19 cellular contexts compared by ENCODE assay signal in genomic region chr2:72222829-72223564, GRCh38.
DNase-seq lines count a peak whose midpoint lies in the region; ATAC-seq and TF ChIP-seq lines count a peak whose summit lies in the region.
"Had no signal": no experiment of that assay in that cellular context is flagged by ENCODE, and none has a peak within 500 bp of the region (broad histone marks: within the 10 kb centered on the region; RNA-seq: fewer than 3 reads in every experiment).

No MANE protein-coding gene starts in this region.

- no peak overlapping the region for H3K4me3 Mint-ChIP-seq in endothelial cell (ENCODE audit: unreplicated experiment)
- H3K4me3 Mint-ChIP-seq: activated naive CD8-positive, alpha-beta T cell; activated T-cell treated with anti-CD3 and anti-CD28 coated beads, Interleukin-2, amount 50 U/mL, for 24 hours; CD8-positive, alpha-beta memory T cell; central memory CD8-positive, alpha-beta T cell; memory B cell; stimulated activated naive CD8-positive, alpha-beta T cell treated with anti-CD3 and anti-CD28 coated beads, Interleukin-15, amount 100 ng/mL, for 72 hours had no signal

- peaks cover 14% of the 10 kb centered on the region for H3K4me1 Mint-ChIP-seq in endothelial cell (ENCODE audit: unreplicated experiment)
- H3K4me1 Mint-ChIP-seq: central memory CD8-positive, alpha-beta T cell; memory B cell; stimulated activated naive CD8-positive, alpha-beta T cell treated with anti-CD3 and anti-CD28 coated beads, Interleukin-15, amount 100 ng/mL, for 72 hours had no signal

- no peaks in the 10 kb centered on the region for H3K9me3 Mint-ChIP-seq in endothelial cell (ENCODE audit: unreplicated experiment)
- H3K9me3 Mint-ChIP-seq: activated T-cell treated with anti-CD3 and anti-CD28 coated beads, Interleukin-2, amount 50 U/mL, for 24 hours; central memory CD8-positive, alpha-beta T cell had no signal

- peak; percentile 46 for DNase-seq in A172 (ENCODE audit: low spot score)
- DNase-seq in H4 (ENCODE audit: low spot score): peak; percentile 36
- DNase-seq in SK-N-MC (ENCODE audit: low read depth, low spot score): peak; percentile 16
- DNase-seq in fibroblast of peridontal ligament (ENCODE audit: extremely low read depth): peak; percentile 88
- DNase-seq in globus pallidus (ENCODE audit: low spot score): no peak
- no peak for DNase-seq in endothelial cell (ENCODE audit: low spot score)
- no peak for DNase-seq in COLO829 (ENCODE audit: low spot score)
- DNase-seq: 8988T; activated CD4-positive, alpha-beta T cell treated with anti-CD3 and anti-CD28 coated beads, Interleukin-2, amount 50 U/mL, for 4 hours; activated T-cell treated with anti-CD3 and anti-CD28 coated beads, Interleukin-2, amount 50 U/mL, for 24 hours; CD8-positive, alpha-beta memory T cell; NCI-H2029; NCI-H524 treated with DMSO at 0.1 percent for 48 hours; stimulated activated naive CD8-positive, alpha-beta T cell treated with anti-CD3 and anti-CD28 coated beads, Interleukin-15, amount 100 ng/mL, for 72 hours; upper lobe of left lung had no signal

- no peak overlapping the region for H3K4me3 ChIP-seq in SK-N-MC
- H3K4me3 ChIP-seq: upper lobe of left lung had no signal

- H3K9ac ChIP-seq in SK-N-MC (ENCODE audit: insufficient read length): no peak overlapping the region

- H3K9me3 ChIP-seq in SK-N-MC (ENCODE audit: low read depth, low read length): no peaks in the 10 kb centered on the region
- H3K9me3 ChIP-seq: upper lobe of left lung had no signal

- no peaks in the 10 kb centered on the region for H3K36me3 ChIP-seq in SK-N-MC (ENCODE audit: insufficient read depth, low read length)
- H3K36me3 ChIP-seq: upper lobe of left lung had no signal

- H3K27ac ChIP-seq in SK-N-MC: no peak overlapping the region
- H3K27ac ChIP-seq: upper lobe of left lung had no signal

- H3K27me3 Mint-ChIP-seq in endothelial cell (ENCODE audit: unreplicated experiment): peaks cover 3% of the 10 kb centered on the region
- H3K27me3 Mint-ChIP-seq: activated naive CD8-positive, alpha-beta T cell; activated T-cell treated with anti-CD3 and anti-CD28 coated beads, Interleukin-2, amount 50 U/mL, for 24 hours; CD8-positive, alpha-beta memory T cell; central memory CD8-positive, alpha-beta T cell; memory B cell; stimulated activated naive CD8-positive, alpha-beta T cell treated with anti-CD3 and anti-CD28 coated beads, Interleukin-15, amount 100 ng/mL, for 72 hours had no signal

- no peak overlapping the region for H3K27ac Mint-ChIP-seq in endothelial cell (ENCODE audit: unreplicated experiment)
- H3K27ac Mint-ChIP-seq: activated naive CD8-positive, alpha-beta T cell; activated T-cell treated with anti-CD3 and anti-CD28 coated beads, Interleukin-2, amount 50 U/mL, for 24 hours; CD8-positive, alpha-beta memory T cell; memory B cell; stimulated activated naive CD8-positive, alpha-beta T cell treated with anti-CD3 and anti-CD28 coated beads, Interleukin-15, amount 100 ng/mL, for 72 hours had no signal

- TF ChIP-seq CTCF in endothelial cell (IDR thresholded peaks at IDR 0.05; ENCODE audit: unreplicated experiment): no peak

- H3K36me3 Mint-ChIP-seq in endothelial cell (ENCODE audit: low read depth, unreplicated experiment): peaks cover 4% of the 10 kb centered on the region

- ATAC-seq in GM21723 (IDR thresholded peaks at IDR 0.05; ENCODE audit: unreplicated experiment): no peak
- ATAC-seq: stimulated activated naive CD8-positive, alpha-beta T cell treated with anti-CD3 and anti-CD28 coated beads, Interleukin-15, amount 100 ng/mL, for 72 hours had no signal

Comparison
In these comparisons a context has a peak if more than half of its experiments do, and no peak if none do; other contexts are left out.
1. DNase-seq: peak in A172 (single experiment), H4 (single experiment), SK-N-MC (single experiment) and fibroblast of peridontal ligament (single experiment); none in globus pallidus (single experiment), endothelial cell (single experiment) and COLO829 (single experiment).